Comparison of ENCODE assay signal across 21 cellular contexts in genomic region chr3:3552741-3553140, GRCh38.
DNase-seq lines count a peak whose midpoint lies in the region; ATAC-seq and TF ChIP-seq lines count a peak whose summit lies in the region.
"Had no signal": no experiment of that assay in that cellular context is flagged by ENCODE, and none has a peak within 500 bp of the region (broad histone marks: within the 10 kb centered on the region; RNA-seq: fewer than 3 reads in every experiment).

No MANE protein-coding gene starts in this region.

- no peak overlapping the region for H3K4me3 Mint-ChIP-seq in chondrocyte (ENCODE audit: unreplicated experiment)
- H3K4me3 Mint-ChIP-seq: B cell; CD4-positive, CD25-positive, alpha-beta regulatory T cell had no signal

- peak overlapping the region; percentile 5 for H3K27ac Mint-ChIP-seq in chondrocyte (ENCODE audit: unreplicated experiment)
- H3K27ac Mint-ChIP-seq: B cell; CD4-positive, CD25-positive, alpha-beta regulatory T cell had no signal

- H3K9me3 Mint-ChIP-seq in chondrocyte (ENCODE audit: low read depth) = peaks cover 24% of the 10 kb centered on the region

- DNase-seq in NCI-H226 (peak; percentile 78), chondrocyte (ENCODE audit: low spot score) (no peak), kidney tubule cell (ENCODE audit: low spot score) (peak; percentile 72), HUDEP-2 (lab: John Stamatoyannopoulos, UW; ENCODE audit: unreplicated experiment in 76 of 76) (no peak)
- no peak for DNase-seq in activated CD4-positive, alpha-beta T cell treated with anti-CD3 and anti-CD28 coated beads for 4 hours
- DNase-seq: CD4-positive, CD25-positive, alpha-beta regulatory T cell; COR-L47; DMS 273 treated with DMSO at 0.1 percent for 48 hours; DND-41; KBM-7; MV-4-11; NCI-H187; NCI-H2107; NCI-H2227 treated with DMSO at 0.1 percent for 48 hours; NCI-H524; NCI-H82; SHP77 had no signal

- no peak for TF ChIP-seq CTCF in chondrocyte (IDR thresholded peaks at IDR 0.05)

- peaks cover 11% of the 10 kb centered on the region for H3K4me1 Mint-ChIP-seq in chondrocyte (ENCODE audit: low read depth)
- H3K4me1 Mint-ChIP-seq: B cell; CD4-positive, CD25-positive, alpha-beta regulatory T cell had no signal

- no peaks in the 10 kb centered on the region for H3K27me3 Mint-ChIP-seq in chondrocyte (ENCODE audit: low read depth)
- H3K27me3 Mint-ChIP-seq: B cell; CD4-positive, CD25-positive, alpha-beta regulatory T cell had no signal

- ATAC-seq in GM21360 (IDR thresholded peaks at IDR 0.05; ENCODE audit: unreplicated experiment) (no peak), GM19397 (IDR thresholded peaks at IDR 0.05; ENCODE audit: unreplicated experiment) (no peak)
- ATAC-seq: HepG2 had no signal

- peaks cover 7% of the 10 kb centered on the region for H3K36me3 Mint-ChIP-seq in chondrocyte (ENCODE audit: low read depth)
- H3K36me3 Mint-ChIP-seq: CD4-positive, CD25-positive, alpha-beta regulatory T cell had no signal

Comparison
In these comparisons a context has a peak if more than half of its experiments do, and no peak if none do; other contexts are left out.
1. DNase-seq: peak in NCI-H226 (single experiment) and kidney tubule cell (single experiment); none in chondrocyte (single experiment), activated CD4-positive, alpha-beta T cell treated with anti-CD3 and anti-CD28 coated beads for 4 hours (0 of 2) and HUDEP-2 (0 of 76).